8 cellular contexts compared by ENCODE assay signal in the genomic region with DNA sequence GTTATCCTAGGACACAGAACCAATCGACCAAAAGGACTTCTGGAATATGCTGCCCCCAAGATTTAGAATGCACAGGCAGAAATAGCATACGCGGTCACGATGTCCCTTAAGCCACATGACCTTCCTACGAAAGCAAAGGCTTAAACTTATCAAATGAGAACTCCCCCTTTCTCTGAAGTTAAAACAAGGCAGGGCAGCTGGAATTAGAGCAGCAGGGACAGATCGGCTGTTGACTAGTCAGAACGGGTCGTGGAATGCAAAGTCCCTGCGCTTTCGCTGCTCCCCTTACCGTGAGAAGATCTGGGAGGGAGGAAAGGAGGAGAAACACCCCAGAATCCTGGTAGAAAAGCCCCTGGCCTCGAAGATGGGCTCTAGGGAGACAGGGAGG. TPM values are rescaled to one million over a fixed set of nuclear protein-coding genes. Genes with fewer than 3 reads are reported as not detected.
DNase-seq lines count a peak whose midpoint lies in the region; ATAC-seq and TF ChIP-seq lines count a peak whose summit lies in the region.

No MANE protein-coding gene starts in this region.

- CTCF ChIA-PET in activated CD4-positive, alpha-beta memory T cell treated with anti-CD3 and anti-CD28 coated beads, Interleukin-2, amount 10 ng/mL, durations not matched to agents 7 days and 5 days (lab: Charles Lee), result interaction anchor here (0.6 to 2.3 kb wide), 7 partner anchors 9 to 310 kb away, joined by 3 to 14 read pairs (median 5); partner anchors contain the start of genes HMGB1 and KATNAL1
- CTCF ChIA-PET in naive thymus-derived CD4-positive, alpha-beta T cell (lab: Charles Lee), result interaction anchor here (0.6 to 2.4 kb wide), 6 partner anchors 62 to 846 kb away, joined by 3 to 6 read pairs (median 4); partner anchors contain the start of gene HMGB1

- H3K9me3 ChIP-seq in naive thymus-derived CD4-positive, alpha-beta T cell (ENCODE audit: control insufficient read depth in 2 of 3, low read length in 3 of 3), result no peaks in the 10 kb centered on the region

- peaks cover 19% of the 10 kb centered on the region for H3K36me3 Mint-ChIP-seq in activated CD4-positive, alpha-beta memory T cell treated with anti-CD3 and anti-CD28 coated beads, Interleukin-2, amount 10 ng/mL, durations not matched to agents 7 days and 5 days (ENCODE audit: low read depth)
- H3K36me3 Mint-ChIP-seq in naive thymus-derived CD4-positive, alpha-beta T cell, result peaks cover 3 to 10% (median 5%) of the 10 kb centered on the region in 5 donors

- H3K9me3 Mint-ChIP-seq in activated CD4-positive, alpha-beta memory T cell treated with anti-CD3 and anti-CD28 coated beads, Interleukin-2, amount 10 ng/mL, durations not matched to agents 7 days and 5 days, result no peaks in the 10 kb centered on the region
- no peaks in the 10 kb centered on the region for H3K9me3 Mint-ChIP-seq in naive thymus-derived CD4-positive, alpha-beta T cell

- H3K27me3 ChIP-seq in naive thymus-derived CD4-positive, alpha-beta T cell (ENCODE audit: control insufficient read depth in 2 of 2, insufficient read depth in 2 of 2, low read length in 2 of 2), result no peaks in the 10 kb centered on the region

- H3K4me3 ChIP-seq in fibroblast of pulmonary artery (replicated peaks; ENCODE audit: low read depth, low read length), result peak overlapping the region; percentile 97
- peak overlapping the region; percentile 84 for H3K4me3 ChIP-seq in naive thymus-derived CD4-positive, alpha-beta T cell (ENCODE audit: low read length)

- H3K27ac Mint-ChIP-seq in activated CD4-positive, alpha-beta memory T cell treated with anti-CD3 and anti-CD28 coated beads, Interleukin-2, amount 10 ng/mL, durations not matched to agents 7 days and 5 days, result no peak overlapping the region
- H3K27ac Mint-ChIP-seq in naive thymus-derived CD4-positive, alpha-beta T cell, result no peak overlapping the region

- DNase-seq in Caki2 (ENCODE audit: low read depth), result peak; percentile 84
- peak; percentile 66 for DNase-seq in NCI-H446 treated with DMSO at 0.1 percent for 48 hours (lab: John Stamatoyannopoulos, UW)
- DNase-seq in activated CD4-positive, alpha-beta memory T cell treated with anti-CD3 and anti-CD28 coated beads, Interleukin-2, amount 10 ng/mL, durations not matched to agents 7 days and 5 days, result peak; percentile 68
- DNase-seq in fibroblast of pulmonary artery (ENCODE audit: low read depth), result peak; percentile 96
- peak in 3 of 9 donors; percentile 60 to 69 (median 68) for DNase-seq in naive thymus-derived CD4-positive, alpha-beta T cell
- DNase-seq in UCSD-AML1 (lab: John Stamatoyannopoulos, UW; ENCODE audit: unreplicated experiment), result no peak

- peak; percentile 27 for ATAC-seq in GM19043 (IDR thresholded peaks at IDR 0.05; ENCODE audit: low read depth, unreplicated experiment)
- peak; percentile 26 for ATAC-seq in HG03354 (IDR thresholded peaks at IDR 0.05; ENCODE audit: poor library complexity, severe bottlenecking, unreplicated experiment)
- ATAC-seq in naive thymus-derived CD4-positive, alpha-beta T cell, result peak; percentile 30

- H3K4me1 Mint-ChIP-seq in activated CD4-positive, alpha-beta memory T cell treated with anti-CD3 and anti-CD28 coated beads, Interleukin-2, amount 10 ng/mL, durations not matched to agents 7 days and 5 days, result peaks cover 18% of the 10 kb centered on the region
- peaks cover 14 to 57% (median 37%) of the 10 kb centered on the region in 7 donors for H3K4me1 Mint-ChIP-seq in naive thymus-derived CD4-positive, alpha-beta T cell

- POLR2A ChIA-PET in activated CD4-positive, alpha-beta memory T cell treated with anti-CD3 and anti-CD28 coated beads, Interleukin-2, amount 10 ng/mL, durations not matched to agents 7 days and 5 days (lab: Charles Lee), result interaction anchor here (0.7 to 4.7 kb wide), 50 partner anchors 9 to 1699 kb away, joined by 3 to 115 read pairs (median 6); partner anchors contain the start of genes ALOX5AP, BRCA2, HMGB1 and KATNAL1
- POLR2A ChIA-PET in naive thymus-derived CD4-positive, alpha-beta T cell (lab: Charles Lee), result interaction anchor here (0.7 to 4.1 kb wide), 37 partner anchors 10 to 1900 kb away, joined by 3 to 66 read pairs (median 5); partner anchors contain the start of genes ALOX5AP, HMGB1, HSPH1 and UBL3

- H3K36me3 ChIP-seq in naive thymus-derived CD4-positive, alpha-beta T cell (ENCODE audit: control insufficient read depth in 2 of 3, insufficient read depth in 3 of 3, low read length in 3 of 3), result peaks cover under 1 to 8% (median 1%) of the 10 kb centered on the region in 3 experiments

- in situ Hi-C loops in Caki2 (cut with HindIII; ENCODE audit: low pct_unique_long_range_greater_than_20kb, low sequenced_read_pairs), result no loop called here

- H3K4me1 ChIP-seq in naive thymus-derived CD4-positive, alpha-beta T cell (ENCODE audit: control insufficient read depth in 2 of 2, insufficient read depth in 2 of 2, low read length in 2 of 2), result peaks cover 11 to 13% of the 10 kb centered on the region in 2 donors

- no peak overlapping the region for H3K4me3 Mint-ChIP-seq in activated CD4-positive, alpha-beta memory T cell treated with anti-CD3 and anti-CD28 coated beads, Interleukin-2, amount 10 ng/mL, durations not matched to agents 7 days and 5 days
- H3K4me3 Mint-ChIP-seq in naive thymus-derived CD4-positive, alpha-beta T cell, result no peak overlapping the region

- no peak for TF ChIP-seq CTCF in fibroblast of pulmonary artery (IDR thresholded peaks at IDR 0.05; ENCODE audit: low read length, missing control alignments)

- intact Hi-C loops in naive thymus-derived CD4-positive, alpha-beta T cell (cut with micrococcal nuclease), result loop anchor here (1.0 to 10.0 kb wide), 26 partner anchors 9 to 1960 kb away; partner anchors contain the start of genes HMGB1 (in 2 of the 2), KATNAL1 (in 2 of the 2), UBL3 (in 2 of the 2) and POMP (in 1 of the 2)

- peak overlapping the region; percentile 97 for H3K27ac ChIP-seq in naive thymus-derived CD4-positive, alpha-beta T cell (ENCODE audit: low read depth, low read length)

- no peaks in the 10 kb centered on the region for H3K27me3 Mint-ChIP-seq in activated CD4-positive, alpha-beta memory T cell treated with anti-CD3 and anti-CD28 coated beads, Interleukin-2, amount 10 ng/mL, durations not matched to agents 7 days and 5 days
- H3K27me3 Mint-ChIP-seq in naive thymus-derived CD4-positive, alpha-beta T cell, result no peaks in the 10 kb centered on the region

RNA-seq across cellular contexts. Expression of gene USPL1, which starts 0.8 kb away (rescaled TPM):
- 8.1 and 10.0 TPM in 2 replicates for total RNA-seq in Caki2 (2014; rRNA removed; shearing (Covaris generic); ENCODE audit: low replicate concordance)
- 10 to 100 TPM; 19.7 to 21.8 TPM for total RNA-seq in activated CD4-positive, alpha-beta memory T cell treated with anti-CD3 and anti-CD28 coated beads, Interleukin-2, amount 10 ng/mL, durations not matched to agents 7 days and 5 days
- 10 to 100 TPM; 22.4 to 34.7 (median 30.4) TPM for total RNA-seq in naive thymus-derived CD4-positive, alpha-beta T cell
- 10 to 100 TPM; 17.4 to 21.9 TPM for polyA plus RNA-seq in naive thymus-derived CD4-positive, alpha-beta T cell
